Comparison of ENCODE assay signal across 9 cellular contexts in genomic region chr1:27357281-27358037, GRCh38. TPM values are rescaled to one million over a fixed set of nuclear protein-coding genes. Genes with fewer than 3 reads are reported as not detected.
A peak's percentile ranks its signal among the peaks of the same experiment; 100 is the strongest.
DNase-seq lines count a peak whose midpoint lies in the region; ATAC-seq, FAIRE-seq and TF ChIP-seq lines count a peak whose summit lies in the region.
"Had no signal": no experiment of that assay in that cellular context is flagged by ENCODE, and none has a peak within 500 bp of the region (broad histone marks: within the 10 kb centered on the region; RNA-seq: fewer than 3 reads in every experiment).

No MANE protein-coding gene starts in this region.

- intact Hi-C loops in heart left ventricle (cut with DNase I) = loop anchor here in 9 of 10 donors (2.0 to 10.0 kb wide), 4 partner anchors 31 to 57 kb away; partner anchors contain the start of gene GPR3 (in 8 of the 9)
- intact Hi-C loops in prostate gland (cut with DNase I) = loop anchor here (2.0 to 10.0 kb wide), 2 partner anchors 31 to 53 kb away; no protein-coding TSS in a partner anchor
- intact Hi-C loops in aorta (cut with DNase I) = loop anchor here (2.0 kb wide), 1 partner anchor 35 kb away; the partner anchor contains the start of gene GPR3 (in 2 of the 2)

- H3K27ac ChIP-seq in heart left ventricle = peak overlapping the region in 1 of 12 donors; percentile 9
- H3K27ac ChIP-seq in prostate gland = peak overlapping the region; percentile 82 to 83
- no peak overlapping the region for H3K27ac ChIP-seq in aorta (ENCODE audit: low read depth in 1 of 2, low read length in 2 of 2)

- H3K4me1 Mint-ChIP-seq in activated naive CD4-positive, alpha-beta T cell treated with anti-CD3 and anti-CD28 coated beads, Interleukin-2, amount 50 U/mL, for 24 hours = peaks cover 40% of the 10 kb centered on the region

- H3K9me3 ChIP-seq in heart left ventricle (no peaks in the 10 kb centered on the region), prostate gland (no peaks in the 10 kb centered on the region), aorta (ENCODE audit: control insufficient read depth, low read length) (no peaks in the 10 kb centered on the region)

- TF ChIP-seq CTCF in heart left ventricle (IDR thresholded peaks at IDR 0.05) = peak; percentile 94 to 100 (median 98)
- peak; percentile 97 to 99 (median 98) for TF ChIP-seq CTCF in prostate gland (IDR thresholded peaks at IDR 0.05)

- no peaks in the 10 kb centered on the region for H3K27me3 Mint-ChIP-seq in activated naive CD4-positive, alpha-beta T cell treated with anti-CD3 and anti-CD28 coated beads, Interleukin-2, amount 50 U/mL, for 24 hours

- H3K4me3 ChIP-seq in heart left ventricle = peak overlapping the region in 2 of 12 donors; percentile 11 to 42
- H3K4me3 ChIP-seq in prostate gland = peak overlapping the region in 1 of 2 donors; percentile 20
- no peak overlapping the region for H3K4me3 ChIP-seq in aorta (ENCODE audit: low read length in 2 of 2)

- FAIRE-seq in G401.6 (lab: Jason Lieb, UNC) = peak; percentile 68

- no peak overlapping the region for H3K27ac Mint-ChIP-seq in activated naive CD4-positive, alpha-beta T cell treated with anti-CD3 and anti-CD28 coated beads, Interleukin-2, amount 50 U/mL, for 24 hours

- H3K36me3 ChIP-seq in heart left ventricle (peaks cover 0 to 93% (median 85%) of the 10 kb centered on the region in 9 donors), prostate gland (peaks cover 0 to 20% of the 10 kb centered on the region in 2 donors), aorta (ENCODE audit: control insufficient read depth in 1 of 2, insufficient read depth in 2 of 2, low read length in 1 of 2) (peaks cover 0 to 10% of the 10 kb centered on the region in 2 donors)

- no peaks in the 10 kb centered on the region for H3K27me3 ChIP-seq in heart left ventricle
- H3K27me3 ChIP-seq in prostate gland (replicated peaks; ENCODE audit: insufficient read depth) = no peaks in the 10 kb centered on the region
- no peaks in the 10 kb centered on the region for H3K27me3 ChIP-seq in aorta (ENCODE audit: control insufficient read depth in 1 of 2, insufficient read depth in 2 of 2, low read length in 1 of 2)

- DNase-seq in HUDEP-2 (lab: John Stamatoyannopoulos, UW; ENCODE audit: unreplicated experiment in 76 of 76) = peak in 59 of 76 experiments; percentile 15 to 80 (median 51)
- peak; percentile 63 for DNase-seq in SKM-1 treated with dmso at 0.1 percent for 144 hours (lab: John Stamatoyannopoulos, UW; ENCODE audit: unreplicated experiment)
- DNase-seq in heart left ventricle = peak; percentile 70 to 88 (median 80)
- peak; percentile 77 for DNase-seq in prostate gland (ENCODE audit: low spot score)
- peak; percentile 80 to 92 for DNase-seq in aorta

- TF ChIP-seq POLR2A in heart left ventricle (IDR thresholded peaks at IDR 0.05) = no peak
- TF ChIP-seq POLR2A in prostate gland (IDR thresholded peaks at IDR 0.05) = no peak

- no peaks in the 10 kb centered on the region for H3K36me3 Mint-ChIP-seq in activated naive CD4-positive, alpha-beta T cell treated with anti-CD3 and anti-CD28 coated beads, Interleukin-2, amount 50 U/mL, for 24 hours

- H3K4me3 Mint-ChIP-seq in activated naive CD4-positive, alpha-beta T cell treated with anti-CD3 and anti-CD28 coated beads, Interleukin-2, amount 50 U/mL, for 24 hours = peak overlapping the region; percentile 79

- ATAC-seq in heart left ventricle (peak; percentile 28 to 83 (median 62)), aorta (ENCODE audit: low FRiP score) (peak; percentile 85), HG03196 (IDR thresholded peaks at IDR 0.05; ENCODE audit: unreplicated experiment) (no peak)

- H3K4me1 ChIP-seq in heart left ventricle = peaks cover 0 to 27% (median 6%) of the 10 kb centered on the region in 12 donors
- H3K4me1 ChIP-seq in prostate gland (replicated peaks) = no peaks in the 10 kb centered on the region
- no peaks in the 10 kb centered on the region for H3K4me1 ChIP-seq in aorta (ENCODE audit: control insufficient read depth in 1 of 2, insufficient read depth in 2 of 2, low read length in 2 of 2)

- WGBS in heart left ventricle, 4 donors = 37 to 49% (median 46%) methylated on average over 21 to 40 of the region's 40 CpGs
- 30% methylated on average over 33 of the region's 40 CpGs for WGBS in prostate gland
- 45% methylated on average over 39 to 40 of the region's 40 CpGs for WGBS in aorta, 2 donors

- H3K9me3 Mint-ChIP-seq in activated naive CD4-positive, alpha-beta T cell treated with anti-CD3 and anti-CD28 coated beads, Interleukin-2, amount 50 U/mL, for 24 hours = no peaks in the 10 kb centered on the region

RNA-seq across cellular contexts. Expression of gene MAP3K6, which starts 9.3 kb away (rescaled TPM):
- total RNA-seq in heart left ventricle (10 to 100 TPM; 21.1 to 77.0 (median 36.5) TPM), prostate gland (10 to 100 TPM; 38.6 to 60.7 TPM), aorta (10 to 100 TPM; 84.8 to 90.3 TPM)
- polyA plus RNA-seq in heart left ventricle (10 to 100 TPM; 48.6 to 64.3 TPM), aorta (100 to 1,000 TPM in 1 of 2 donors, 10 to 100 TPM in 1; 11.5 to 164 TPM)

RNA-seq across cellular contexts. Expression of gene SYTL1, which starts 15.6 kb away (rescaled TPM):
- total RNA-seq in heart left ventricle (1 to 10 TPM in 2 of 9 donors, under 1 TPM in 6, not detected in 1; 0.23 to 6.0 (median 0.46) TPM), prostate gland (100 to 1,000 TPM in 1 of 2 donors, 10 to 100 TPM in 1; 94.7 to 217 TPM), aorta (1 to 10 TPM; 1.8 to 3.7 TPM)
- polyA plus RNA-seq in heart left ventricle (1 to 10 TPM in 1 of 2 donors, under 1 TPM in 1; 0.57 to 1.2 TPM), aorta (1 to 10 TPM in 1 of 2 donors, under 1 TPM in 1; 0.75 to 1.2 TPM)

RNA-seq across cellular contexts. Expression of gene FCN3, which starts 17.2 kb away (rescaled TPM):
- total RNA-seq in heart left ventricle = 100 to 1,000 TPM in 1 of 9 donors, 10 to 100 TPM in 5, 1 to 10 TPM in 3; 2.4 to 112 (median 31.9) TPM
- 100 to 1,000 TPM in 1 of 2 donors, 10 to 100 TPM in 1; 60.8 to 141 TPM for polyA plus RNA-seq in heart left ventricle
- 10 to 100 TPM in 1 of 2 donors, under 1 TPM in 1; 0.82 to 15.6 TPM for total RNA-seq in prostate gland
- 10 to 100 TPM in 1 of 2 donors, 1 to 10 TPM in 1; 2.7 to 11.5 TPM for total RNA-seq in aorta
- under 1 TPM; 0.15 to 0.50 TPM for polyA plus RNA-seq in aorta
- total RNA-seq: glomerular endothelial cell had no signal

RNA-seq across cellular contexts. Expression of gene CD164L2, which starts 25.7 kb away (rescaled TPM):
- total RNA-seq in heart left ventricle (not detected), prostate gland (1 to 10 TPM; 1.8 to 3.6 TPM), aorta (not detected)
- polyA plus RNA-seq in heart left ventricle (not detected), aorta (not detected)
- total RNA-seq: glomerular endothelial cell had no signal

RNA-seq across cellular contexts. Expression of gene GPR3, which starts 35.0 kb away (rescaled TPM):
- 1 to 10 TPM in 2 of 9 donors, under 1 TPM in 6, not detected in 1; 0.28 to 2.4 (median 0.53) TPM for total RNA-seq in heart left ventricle
- polyA plus RNA-seq in heart left ventricle = 1 to 10 TPM in 1 of 2 donors, under 1 TPM in 1; 0.11 to 3.7 TPM
- total RNA-seq in prostate gland = under 1 TPM; 0.14 to 0.57 TPM
- total RNA-seq in aorta = under 1 TPM; 0.68 to 0.93 TPM
- polyA plus RNA-seq in aorta = under 1 TPM in 1 of 2 donors, not detected in 1; 0.20 TPM

Comparison
In these comparisons a context has a peak if more than half of its experiments do, and no peak if none do; other contexts are left out.
1. H3K27ac ChIP-seq: peak in prostate gland (2 of 2); none in aorta (0 of 2).
2. RNA of gene SYTL1, which starts 15.6 kb away (total RNA-seq): 94.7 to 217 TPM in prostate gland; 1.8 to 3.7 TPM in aorta and 0.23 to 6.0 TPM in heart left ventricle; every median in the first group is over 10 times any median in the second.
3. Peak in every context shown above with its lines, with median percentiles within 50 percentile points of each other: DNase-seq.